Comparison of ENCODE assay signal across 12 cellular contexts in the genomic region with DNA sequence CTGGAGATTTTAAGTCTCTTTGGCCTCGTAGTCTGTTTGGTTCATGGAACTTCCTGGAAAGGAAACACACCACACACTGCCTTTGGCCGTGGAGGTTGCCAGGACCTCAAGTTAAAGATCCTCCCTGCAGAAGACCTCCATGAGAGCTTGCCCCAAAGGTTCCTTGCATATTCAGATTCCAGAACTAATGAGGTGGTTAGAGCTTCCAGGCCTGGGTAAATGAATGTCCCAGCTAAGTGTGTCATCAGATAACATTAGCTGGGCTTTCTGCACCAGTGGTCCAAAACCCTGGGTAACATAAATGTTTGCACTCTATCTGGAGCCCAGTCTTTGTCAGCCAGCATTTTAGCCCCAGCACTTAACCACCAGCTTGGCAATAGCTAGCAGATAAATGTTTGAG.
DNase-seq lines count a peak whose midpoint lies in the region; ATAC-seq and TF ChIP-seq lines count a peak whose summit lies in the region.
"Had no signal": no experiment of that assay in that cellular context is flagged by ENCODE, and none has a peak within 500 bp of the region (broad histone marks: within the 10 kb centered on the region; RNA-seq: fewer than 3 reads in every experiment).

No MANE protein-coding gene starts in this region.

- peaks cover 100% of the 10 kb centered on the region for H3K4me1 Mint-ChIP-seq in CD4-positive, alpha-beta T cell (ENCODE audit: low read depth)
- peaks cover 53% of the 10 kb centered on the region for H3K4me1 Mint-ChIP-seq in endodermal cell

- H3K18ac ChIP-seq in trophoblast cell (ENCODE audit: low read length) = no peak overlapping the region

- no peak overlapping the region for H2BK120ac ChIP-seq in trophoblast cell (ENCODE audit: insufficient read depth, low read length, poor library complexity)

- H3K4me1 ChIP-seq in endodermal cell (ENCODE audit: control insufficient read depth, insufficient read depth, low read length) = peaks cover 21% of the 10 kb centered on the region
- H3K4me1 ChIP-seq in trophoblast cell (ENCODE audit: control insufficient read depth in 1 of 2, insufficient read depth in 2 of 2, low read length in 2 of 2) = peaks cover 6 to 11% of the 10 kb centered on the region in 2 experiments
- peaks cover 60% of the 10 kb centered on the region for H3K4me1 ChIP-seq in mucosa of descending colon (ENCODE audit: low read depth)

- H3K9ac ChIP-seq in endodermal cell (ENCODE audit: extremely low read depth, low read length, poor library complexity, severe bottlenecking) (no peak overlapping the region), trophoblast cell (ENCODE audit: low read length) (no peak overlapping the region)

- H3K79me1 ChIP-seq in trophoblast cell (ENCODE audit: low read length) = no peaks in the 10 kb centered on the region

- H3K4me3 ChIP-seq in endodermal cell (ENCODE audit: low read length) (no peak overlapping the region), trophoblast cell (ENCODE audit: low read depth, low read length) (no peak overlapping the region), mucosa of descending colon (no peak overlapping the region)
- H3K4me3 ChIP-seq: GM23338 had no signal

- no peaks in the 10 kb centered on the region for H3K9me3 ChIP-seq in CD4-positive, alpha-beta T cell (ENCODE audit: control insufficient read depth, low read length)
- no peaks in the 10 kb centered on the region for H3K9me3 ChIP-seq in endodermal cell (ENCODE audit: control insufficient read depth, low read length)
- H3K9me3 ChIP-seq in trophoblast cell (ENCODE audit: insufficient read depth, low read depth, low read length) = peaks cover 2% of the 10 kb centered on the region
- H3K9me3 ChIP-seq in mucosa of descending colon = no peaks in the 10 kb centered on the region

- no peak for TF ChIP-seq CTCF in CD4-positive, alpha-beta T cell (IDR thresholded peaks at IDR 0.05)
- TF ChIP-seq CTCF in endodermal cell (conservative IDR thresholded peaks at IDR 0.05) (no peak), mucosa of descending colon (IDR thresholded peaks at IDR 0.05) (no peak)

- CTCF ChIA-PET in CD4-positive, alpha-beta T cell (lab: Charles Lee) = interaction anchor here (0.5 to 1.4 kb wide), 3 partner anchors 43 to 532 kb away, joined by 3 to 4 read pairs (median 3); no protein-coding TSS in a partner anchor

- H3K27me3 Mint-ChIP-seq in CD4-positive, alpha-beta T cell = no peaks in the 10 kb centered on the region
- H3K27me3 Mint-ChIP-seq in endodermal cell (ENCODE audit: insufficient read depth) = no peaks in the 10 kb centered on the region

- no peak overlapping the region for H2AK5ac ChIP-seq in trophoblast cell (ENCODE audit: low read length)

- no peak overlapping the region for H4K12ac ChIP-seq in trophoblast cell (ENCODE audit: low read depth, low read length)

- H3K27ac ChIP-seq in CD4-positive, alpha-beta T cell (ENCODE audit: low read depth, low read length) = no peak overlapping the region
- no peak overlapping the region for H3K27ac ChIP-seq in endodermal cell (ENCODE audit: low read depth, low read length)
- no peak overlapping the region for H3K27ac ChIP-seq in trophoblast cell (ENCODE audit: low read depth, low read length)

- no peak for DNase-seq in CD4-positive, alpha-beta T cell
- DNase-seq in HK-2 (ENCODE audit: unreplicated experiment) = peak; percentile 72
- no peak for DNase-seq in endodermal cell
- DNase-seq in trophoblast cell = no peak
- DNase-seq in mucosa of descending colon = no peak
- DNase-seq in DMS79 treated with DMSO at 0.1 percent for 48 hours (lab: John Stamatoyannopoulos, UW) = no peak
- DNase-seq in erythroblast (lab: John Stamatoyannopoulos, UW) = no peak
- DNase-seq: DND-41, NCI-H69, T-helper 9 cell had no signal

- no peak overlapping the region for H3K23ac ChIP-seq in trophoblast cell (ENCODE audit: low read length)

- H3K79me2 ChIP-seq in trophoblast cell (ENCODE audit: control insufficient read depth, insufficient read depth, low read length, poor library complexity) = peaks cover 7% of the 10 kb centered on the region

- H2AFZ ChIP-seq in trophoblast cell (ENCODE audit: insufficient read depth, low read length, poor library complexity) = no peak overlapping the region
- H2AFZ ChIP-seq: GM23338 had no signal

- 97% methylated on average over 2 of the region's 2 CpGs; no CpG with 5 or more reads in 1 of the 2 experiments for WGBS in endodermal cell (ENCODE audit: insufficient coverage in 1 of 2, insufficient read length in 1 of 2), 2 experiments
- no CpG with 5 or more reads among the region's 2 CpGs for WGBS in trophoblast cell (ENCODE audit: extremely low coverage, insufficient coverage, insufficient read length)

- no peak overlapping the region for H4K91ac ChIP-seq in trophoblast cell (ENCODE audit: low read depth, low read length)

- no peaks in the 10 kb centered on the region for H3K27me3 ChIP-seq in CD4-positive, alpha-beta T cell (ENCODE audit: control insufficient read depth, insufficient read depth, low read length)
- H3K27me3 ChIP-seq in endodermal cell (ENCODE audit: control insufficient read depth, insufficient read depth, low read length, poor library complexity, severe bottlenecking) (no peaks in the 10 kb centered on the region), trophoblast cell (ENCODE audit: insufficient read depth, low read length) (no peaks in the 10 kb centered on the region)

- no peak for TF ChIP-seq POLR2A in erythroblast (IDR thresholded peaks at IDR 0.05; ENCODE audit: low read length)

- H3K14ac ChIP-seq in trophoblast cell (ENCODE audit: low read length) = no peak overlapping the region

- no peak overlapping the region for H3K4me3 Mint-ChIP-seq in CD4-positive, alpha-beta T cell
- no peak overlapping the region for H3K4me3 Mint-ChIP-seq in endodermal cell
- H3K4me3 Mint-ChIP-seq: GM23338 had no signal

- H3K36me3 ChIP-seq in endodermal cell (ENCODE audit: control insufficient read depth, insufficient read depth, low read length) (peaks cover 49% of the 10 kb centered on the region), trophoblast cell (ENCODE audit: control insufficient read depth in 1 of 2, insufficient read depth in 2 of 2, low read length in 2 of 2) (peaks cover 3 to 14% of the 10 kb centered on the region in 2 experiments), mucosa of descending colon (ENCODE audit: low read depth) (no peaks in the 10 kb centered on the region)

- no peak overlapping the region for H2BK5ac ChIP-seq in trophoblast cell (ENCODE audit: low read depth, low read length, poor library complexity)

- no peak overlapping the region for H4K8ac ChIP-seq in trophoblast cell (ENCODE audit: low read depth, low read length)

- peak overlapping the region; percentile 12 for H3K4ac ChIP-seq in trophoblast cell (ENCODE audit: low read depth, low read length)

- H3K27ac Mint-ChIP-seq in CD4-positive, alpha-beta T cell = peak overlapping the region; percentile 96
- H3K27ac Mint-ChIP-seq in endodermal cell = peak overlapping the region; percentile 46
- H3K27ac Mint-ChIP-seq: GM23338 had no signal

- no peak for ATAC-seq in CD4-positive, alpha-beta T cell (ENCODE audit: poor library complexity)
- no peak for ATAC-seq in GM21576 (IDR thresholded peaks at IDR 0.05; ENCODE audit: unreplicated experiment)
- ATAC-seq in mucosa of descending colon = no peak
- ATAC-seq: GM23338 had no signal

- POLR2A ChIA-PET in CD4-positive, alpha-beta T cell (lab: Charles Lee) = interaction anchor here (0.7 to 2.2 kb wide), 7 partner anchors 9 to 42 kb away, joined by 3 to 14 read pairs (median 4); no protein-coding TSS in a partner anchor

- H3K4me2 ChIP-seq in trophoblast cell (ENCODE audit: low read length) = no peak overlapping the region
- H3K4me2 ChIP-seq: GM23338 had no signal

- no peak overlapping the region for H2BK12ac ChIP-seq in trophoblast cell (ENCODE audit: low read length)

- intact Hi-C loops in CD4-positive, alpha-beta T cell (cut with DNase I, micrococcal nuclease) = no loop called here
- intact Hi-C loops in mucosa of descending colon (cut with DNase I, micrococcal nuclease) = no loop called here

- no peaks in the 10 kb centered on the region for H3K9me3 Mint-ChIP-seq in CD4-positive, alpha-beta T cell
- H3K9me3 Mint-ChIP-seq in endodermal cell = no peaks in the 10 kb centered on the region
- H3K9me3 Mint-ChIP-seq: GM23338 had no signal

- peaks cover 61% of the 10 kb centered on the region for H3K36me3 Mint-ChIP-seq in CD4-positive, alpha-beta T cell (ENCODE audit: low read depth)
- H3K36me3 Mint-ChIP-seq in endodermal cell (ENCODE audit: low read depth) = peaks cover 34% of the 10 kb centered on the region
